ENCODE assay signal across 16 cellular contexts in genomic region chr5:180330270-180330648, GRCh38. TPM values are rescaled to one million over a fixed set of nuclear protein-coding genes. Genes with fewer than 3 reads are reported as not detected.
A peak's percentile ranks its signal among the peaks of the same experiment; 100 is the strongest.
DNase-seq lines count a peak whose midpoint lies in the region; ATAC-seq, FAIRE-seq and TF ChIP-seq lines count a peak whose summit lies in the region.
"Had no signal": no experiment of that assay in that cellular context is flagged by ENCODE, and none has a peak within 500 bp of the region (broad histone marks: within the 10 kb centered on the region; RNA-seq: fewer than 3 reads in every experiment).

No MANE protein-coding gene starts in this region.

- H3K4me2 ChIP-seq in astrocyte (ENCODE audit: low read length) (peak overlapping the region; percentile 77), osteoblast (ENCODE audit: insufficient read depth, low read length) (peak overlapping the region; percentile 71)

- DNase-seq in left ventricle myocardium inferior, result no peak
- no peak for DNase-seq in right cardiac atrium
- DNase-seq in astrocyte (ENCODE audit: low read depth), result no peak
- no peak for DNase-seq in osteoblast (ENCODE audit: insufficient read length, low spot score, missing footprints)
- DNase-seq in activated T-cell treated with anti-CD3 and anti-CD28 coated beads, Interleukin-2, amount 50 U/mL, for 1 hour, result no peak
- no peak for DNase-seq in GOT3 (lab: John Stamatoyannopoulos, UW)
- DNase-seq: activated CD4-positive, alpha-beta T cell treated with anti-CD3 and anti-CD28 coated beads for 4 hours; activated naive CD8-positive, alpha-beta T cell treated with anti-CD3 and anti-CD28 coated beads, Interleukin-2, amount 10 ng/mL, durations not matched to agents 7 days and 5 days; MM.1S; NCI-H1930; NCI-H69; testis had no signal

- TF ChIP-seq CTCF in left ventricle myocardium inferior (IDR thresholded peaks at IDR 0.05; ENCODE audit: borderline replicate concordance) (no peak), astrocyte (IDR thresholded peaks at IDR 0.05; ENCODE audit: insufficient read depth, low read depth, low read length) (no peak), osteoblast (IDR thresholded peaks at IDR 0.05; ENCODE audit: extremely low read depth, low read depth, low read length) (no peak)

- H3K4me1 ChIP-seq in left ventricle myocardium inferior (peaks cover 6% of the 10 kb centered on the region), right cardiac atrium (ENCODE audit: control insufficient read depth, insufficient read depth, low read length) (no peaks in the 10 kb centered on the region), astrocyte (ENCODE audit: insufficient read depth, low read length) (peaks cover 44% of the 10 kb centered on the region), osteoblast (ENCODE audit: insufficient read depth, low read length) (peaks cover 46% of the 10 kb centered on the region)
- H3K4me1 ChIP-seq: testis had no signal

- no peaks in the 10 kb centered on the region for H3K9me3 Mint-ChIP-seq in astrocyte (ENCODE audit: unreplicated experiment)
- H3K9me3 Mint-ChIP-seq: activated naive CD8-positive, alpha-beta T cell treated with anti-CD3 and anti-CD28 coated beads, Interleukin-2, amount 10 ng/mL, durations not matched to agents 7 days and 5 days had no signal

- peak overlapping the region; percentile 77 for H3K9ac ChIP-seq in astrocyte (ENCODE audit: low read length)

- H3K4me1 Mint-ChIP-seq in astrocyte (ENCODE audit: low read depth, unreplicated experiment), result peaks cover 25% of the 10 kb centered on the region

- H3K27me3 Mint-ChIP-seq in astrocyte (ENCODE audit: low read depth, unreplicated experiment), result no peaks in the 10 kb centered on the region

- FAIRE-seq in astrocyte (lab: Jason Lieb, UNC), result no peak
- FAIRE-seq: keratinocyte had no signal

- H3K9me3 ChIP-seq in left ventricle myocardium inferior (replicated peaks), result no peaks in the 10 kb centered on the region
- H3K9me3 ChIP-seq in right cardiac atrium (ENCODE audit: control insufficient read depth, low read length), result no peaks in the 10 kb centered on the region
- H3K9me3 ChIP-seq in astrocyte (ENCODE audit: insufficient read depth, low read depth, low read length), result no peaks in the 10 kb centered on the region
- no peaks in the 10 kb centered on the region for H3K9me3 ChIP-seq in osteoblast (ENCODE audit: low read depth, low read length)
- H3K9me3 ChIP-seq: testis had no signal

- H3K79me2 ChIP-seq in astrocyte (ENCODE audit: insufficient read depth, low read length) (peaks cover 13% of the 10 kb centered on the region), osteoblast (ENCODE audit: insufficient read depth, low read length) (no peaks in the 10 kb centered on the region)

- H4K20me1 ChIP-seq in astrocyte (ENCODE audit: insufficient read depth, low read length) (peaks cover 1% of the 10 kb centered on the region), osteoblast (ENCODE audit: insufficient read depth, low read length) (no peaks in the 10 kb centered on the region)

- H2AFZ ChIP-seq in astrocyte (ENCODE audit: low read depth, low read length) (no peak overlapping the region), osteoblast (ENCODE audit: low read length) (no peak overlapping the region)

- peaks cover 52% of the 10 kb centered on the region for H3K27me3 ChIP-seq in left ventricle myocardium inferior (ENCODE audit: low read depth)
- H3K27me3 ChIP-seq in right cardiac atrium (ENCODE audit: control insufficient read depth, insufficient read depth), result no peaks in the 10 kb centered on the region
- no peaks in the 10 kb centered on the region for H3K27me3 ChIP-seq in astrocyte (ENCODE audit: insufficient read depth, low read length)
- no peaks in the 10 kb centered on the region for H3K27me3 ChIP-seq in osteoblast (ENCODE audit: insufficient read depth, low read length)
- H3K27me3 ChIP-seq: testis had no signal

- peaks cover 2% of the 10 kb centered on the region for H3K36me3 Mint-ChIP-seq in astrocyte (ENCODE audit: low read depth, unreplicated experiment)
- H3K36me3 Mint-ChIP-seq: activated naive CD8-positive, alpha-beta T cell treated with anti-CD3 and anti-CD28 coated beads, Interleukin-2, amount 10 ng/mL, durations not matched to agents 7 days and 5 days had no signal

- no peak overlapping the region for H3K27ac Mint-ChIP-seq in astrocyte (ENCODE audit: unreplicated experiment)
- H3K27ac Mint-ChIP-seq: activated naive CD8-positive, alpha-beta T cell treated with anti-CD3 and anti-CD28 coated beads, Interleukin-2, amount 10 ng/mL, durations not matched to agents 7 days and 5 days had no signal

- H3K36me3 ChIP-seq in left ventricle myocardium inferior (peaks cover 8% of the 10 kb centered on the region), astrocyte (ENCODE audit: insufficient read depth, low read length) (peaks cover 19% of the 10 kb centered on the region), osteoblast (ENCODE audit: insufficient read depth, low read length) (peaks cover 54% of the 10 kb centered on the region)

- ATAC-seq in right cardiac atrium (no peak), GM18517 (IDR thresholded peaks at IDR 0.05; ENCODE audit: unreplicated experiment) (no peak), HG03280 (IDR thresholded peaks at IDR 0.05; ENCODE audit: unreplicated experiment) (no peak)

- no peak overlapping the region for H3K4me3 Mint-ChIP-seq in astrocyte (ENCODE audit: unreplicated experiment)
- H3K4me3 Mint-ChIP-seq: activated naive CD8-positive, alpha-beta T cell treated with anti-CD3 and anti-CD28 coated beads, Interleukin-2, amount 10 ng/mL, durations not matched to agents 7 days and 5 days had no signal

- H3K27ac ChIP-seq in left ventricle myocardium inferior (replicated peaks) (peak overlapping the region; percentile 62), right cardiac atrium (ENCODE audit: low read length) (no peak overlapping the region), astrocyte (ENCODE audit: low read depth, low read length) (peak overlapping the region; percentile 99), osteoblast (ENCODE audit: low read depth, low read length) (peak overlapping the region; percentile 88)
- H3K27ac ChIP-seq: testis had no signal

- intact Hi-C loops in left ventricle myocardium inferior (cut with micrococcal nuclease) (no loop called here), right cardiac atrium (cut with DNase I) (no loop called here)

- H3K4me3 ChIP-seq in left ventricle myocardium inferior (no peak overlapping the region), right cardiac atrium (ENCODE audit: low read length) (no peak overlapping the region), astrocyte (ENCODE audit: insufficient read depth, low read depth, low read length) (no peak overlapping the region), osteoblast (ENCODE audit: insufficient read depth, low read length) (peak overlapping the region; percentile 27)
- H3K4me3 ChIP-seq: testis had no signal

- WGBS in right cardiac atrium, result 77% methylated on average over 5 of the region's 5 CpGs

RNA-seq across cellular contexts. Expression of gene GFPT2, which starts 22.9 kb away (rescaled TPM):
- total RNA-seq in left ventricle myocardium inferior (8.4 TPM), right cardiac atrium (10 to 100 TPM in 1 of 4 donors, 1 to 10 TPM in 3; 2.3 to 25.6 (median 7.0) TPM), astrocyte (14.6 and 19.0 TPM in 2 replicates), osteoblast (30.4 and 39.5 TPM in 2 replicates)
- 5.7 TPM for polyA plus RNA-seq in right cardiac atrium
- total RNA-seq: T-helper 2 cell treated with Interferon-gamma antibody and Interleukin-4, amounts not matched to agents 100 ng/mL and 5 ng/mL, for 36 hours had no signal
- polyA plus RNA-seq: keratinocyte had no signal

RNA-seq across cellular contexts. Expression of gene MAPK9, which starts 38.4 kb away (rescaled TPM):
- 40.9 TPM for total RNA-seq in left ventricle myocardium inferior
- total RNA-seq in right cardiac atrium, result 10 to 100 TPM; 43.6 to 47.4 (median 46.1) TPM
- 20.1 TPM for polyA plus RNA-seq in right cardiac atrium
- 31.6 and 34.0 TPM in 2 replicates for total RNA-seq in astrocyte
- 31.8 and 36.8 TPM in 2 replicates for total RNA-seq in osteoblast
